14 cellular contexts compared by ENCODE assay signal in genomic region chr19:32349724-32350475, GRCh38. TPM values are rescaled to one million over a fixed set of nuclear protein-coding genes. Genes with fewer than 3 reads are reported as not detected.
DNase-seq lines count a peak whose midpoint lies in the region; ATAC-seq, FAIRE-seq and TF ChIP-seq lines count a peak whose summit lies in the region.
"Had no signal": no experiment of that assay in that cellular context is flagged by ENCODE, and none has a peak within 500 bp of the region (broad histone marks: within the 10 kb centered on the region; RNA-seq: fewer than 3 reads in every experiment).

No MANE protein-coding gene starts in this region.

- peaks cover 53% of the 10 kb centered on the region for H3K4me1 Mint-ChIP-seq in activated T-helper 2 cell treated with anti-CD3 and anti-CD28 coated beads, Interferon-gamma antibody, Interleukin-2, Interleukin-4, amounts not matched to agents 10 μg/mL and 5 μg/mL and 100 μg/mL, durations not matched to agents 14 hours and 24 hours and 36 hours (ENCODE audit: low read depth)
- H3K4me1 Mint-ChIP-seq in natural killer cell treated with Interleukin-12 subunit alpha and Interleukin-12 subunit beta and Interleukin-15 and Interleukin-18, amount 100 ng/mL, for 72 hours (ENCODE audit: low read depth in 2 of 2) = peaks cover 53 to 60% of the 10 kb centered on the region in 2 donors
- peaks cover 43% of the 10 kb centered on the region for H3K4me1 Mint-ChIP-seq in T-helper 2 cell treated with Interferon-gamma antibody and Interleukin-4, amounts not matched to agents 5 μg/mL and 100 μg/mL, for 36 hours (ENCODE audit: low read depth)

- peaks cover 28% of the 10 kb centered on the region for H4K20me1 ChIP-seq in DND-41 (ENCODE audit: insufficient read depth, low read length)

- no peak for TF ChIP-seq POLR2A in A549 (IDR thresholded peaks at IDR 0.05; ENCODE audit: low read length)

- CTCF ChIA-PET in A549 (lab: Yijun Ruan, JAX) = interaction anchor here (0.6 to 9.0 kb wide), 8 partner anchors 9 to 221 kb away, joined by 3 to 70 read pairs (median 6); no protein-coding TSS in a partner anchor

- 82% methylated on average over 2 of the region's 2 CpGs for WGBS in A549 (ENCODE audit: missing lambda C conversion rate)

- no peak for ATAC-seq in A549
- ATAC-seq in DND-41 (ENCODE audit: insufficient read depth, low read depth) = no peak
- no peak for ATAC-seq in natural killer cell treated with Interleukin-12 subunit alpha and Interleukin-12 subunit beta and Interleukin-15 and Interleukin-18, amount 100 ng/mL, for 72 hours
- no peak for ATAC-seq in SK-N-SH treated with all-trans-retinoic acid at 6 μM for 48 hours
- ATAC-seq: effector memory CD8-positive, alpha-beta T cell; gastroesophageal sphincter; T-cell had no signal

- H3K9ac ChIP-seq in DND-41 (ENCODE audit: low read depth, low read length) = no peak overlapping the region

- peaks cover 91% of the 10 kb centered on the region for H3K79me2 ChIP-seq in DND-41 (ENCODE audit: insufficient read depth, low read length)

- no peak overlapping the region for H3K4me3 ChIP-seq in A549
- H3K4me3 ChIP-seq in DND-41 (ENCODE audit: low read depth in 1 of 2, low read length in 2 of 2) = no peak overlapping the region
- H3K4me3 ChIP-seq: gastroesophageal sphincter had no signal

- H3K27ac ChIP-seq in A549 (0 out of 6 replicates have a peak overlapping the region, but pooled peaks of 1 of the 2 experiments have one; percentile 29), DND-41 (ENCODE audit: low read length) (no peak overlapping the region)

- peak overlapping the region; percentile 29 for H3K4me2 ChIP-seq in A549
- H3K4me2 ChIP-seq in DND-41 (ENCODE audit: insufficient read depth, low read length) = peak overlapping the region; percentile 4; the same call in 1 of the 2 replicates

- no peak overlapping the region for H3K4me3 Mint-ChIP-seq in activated T-helper 2 cell treated with anti-CD3 and anti-CD28 coated beads, Interferon-gamma antibody, Interleukin-2, Interleukin-4, amounts not matched to agents 10 μg/mL and 5 μg/mL and 100 μg/mL, durations not matched to agents 14 hours and 24 hours and 36 hours (ENCODE audit: low read depth)
- peak overlapping the region; percentile 34 for H3K4me3 Mint-ChIP-seq in natural killer cell treated with Interleukin-12 subunit alpha and Interleukin-12 subunit beta and Interleukin-15 and Interleukin-18, amount 100 ng/mL, for 72 hours
- no peak overlapping the region for H3K4me3 Mint-ChIP-seq in T-helper 2 cell treated with Interferon-gamma antibody and Interleukin-4, amounts not matched to agents 5 μg/mL and 100 μg/mL, for 36 hours
- H3K4me3 Mint-ChIP-seq: B cell had no signal

- H3K9me3 Mint-ChIP-seq in activated T-helper 2 cell treated with anti-CD3 and anti-CD28 coated beads, Interferon-gamma antibody, Interleukin-2, Interleukin-4, amounts not matched to agents 10 μg/mL and 5 μg/mL and 100 μg/mL, durations not matched to agents 14 hours and 24 hours and 36 hours = no peaks in the 10 kb centered on the region
- no peaks in the 10 kb centered on the region for H3K9me3 Mint-ChIP-seq in natural killer cell treated with Interleukin-12 subunit alpha and Interleukin-12 subunit beta and Interleukin-15 and Interleukin-18, amount 100 ng/mL, for 72 hours
- H3K9me3 Mint-ChIP-seq in T-helper 2 cell treated with Interferon-gamma antibody and Interleukin-4, amounts not matched to agents 5 μg/mL and 100 μg/mL, for 36 hours = no peaks in the 10 kb centered on the region
- H3K9me3 Mint-ChIP-seq: T-cell had no signal

- TF ChIP-seq EP300 in A549 (IDR thresholded peaks at IDR 0.05) = no peak

- H3K36me3 Mint-ChIP-seq in activated T-helper 2 cell treated with anti-CD3 and anti-CD28 coated beads, Interferon-gamma antibody, Interleukin-2, Interleukin-4, amounts not matched to agents 10 μg/mL and 5 μg/mL and 100 μg/mL, durations not matched to agents 14 hours and 24 hours and 36 hours (ENCODE audit: low read depth) = peaks cover 69% of the 10 kb centered on the region
- H3K36me3 Mint-ChIP-seq in natural killer cell treated with Interleukin-12 subunit alpha and Interleukin-12 subunit beta and Interleukin-15 and Interleukin-18, amount 100 ng/mL, for 72 hours = peaks cover 51% of the 10 kb centered on the region
- H3K36me3 Mint-ChIP-seq in T-helper 2 cell treated with Interferon-gamma antibody and Interleukin-4, amounts not matched to agents 5 μg/mL and 100 μg/mL, for 36 hours (ENCODE audit: low read depth) = peaks cover 60% of the 10 kb centered on the region

- peak overlapping the region; percentile 51 for H3K27ac Mint-ChIP-seq in activated T-helper 2 cell treated with anti-CD3 and anti-CD28 coated beads, Interferon-gamma antibody, Interleukin-2, Interleukin-4, amounts not matched to agents 10 μg/mL and 5 μg/mL and 100 μg/mL, durations not matched to agents 14 hours and 24 hours and 36 hours
- peak overlapping the region; percentile 68 to 83 for H3K27ac Mint-ChIP-seq in natural killer cell treated with Interleukin-12 subunit alpha and Interleukin-12 subunit beta and Interleukin-15 and Interleukin-18, amount 100 ng/mL, for 72 hours
- H3K27ac Mint-ChIP-seq in T-helper 2 cell treated with Interferon-gamma antibody and Interleukin-4, amounts not matched to agents 5 μg/mL and 100 μg/mL, for 36 hours = no peak overlapping the region
- H3K27ac Mint-ChIP-seq: B cell had no signal

- H3K36me3 ChIP-seq in DND-41 (ENCODE audit: insufficient read depth, low read length) = peaks cover 72% of the 10 kb centered on the region

- POLR2A ChIA-PET in A549 (lab: Yijun Ruan, JAX) = interaction anchor here (1.0 to 1.4 kb wide), 2 partner anchors 55 to 56 kb away, joined by 3 to 7 read pairs; partner anchors contain the start of gene DPY19L3

- H3K4me1 ChIP-seq in A549 = peaks cover 50% of the 10 kb centered on the region
- peaks cover 37% of the 10 kb centered on the region for H3K4me1 ChIP-seq in DND-41 (ENCODE audit: insufficient read depth, low read length)

- H3K27me3 ChIP-seq in DND-41 (ENCODE audit: insufficient read depth, low read length, poor library complexity) = no peaks in the 10 kb centered on the region
- H3K27me3 ChIP-seq: gastroesophageal sphincter had no signal

- no peak for TF ChIP-seq RAD21 in A549 (conservative IDR thresholded peaks at IDR 0.05 in 1 of 2, IDR thresholded peaks at IDR 0.05 in 1 of 2)

- no peaks in the 10 kb centered on the region for H3K27me3 Mint-ChIP-seq in activated T-helper 2 cell treated with anti-CD3 and anti-CD28 coated beads, Interferon-gamma antibody, Interleukin-2, Interleukin-4, amounts not matched to agents 10 μg/mL and 5 μg/mL and 100 μg/mL, durations not matched to agents 14 hours and 24 hours and 36 hours (ENCODE audit: low read depth)
- no peaks in the 10 kb centered on the region for H3K27me3 Mint-ChIP-seq in natural killer cell treated with Interleukin-12 subunit alpha and Interleukin-12 subunit beta and Interleukin-15 and Interleukin-18, amount 100 ng/mL, for 72 hours
- H3K27me3 Mint-ChIP-seq in T-helper 2 cell treated with Interferon-gamma antibody and Interleukin-4, amounts not matched to agents 5 μg/mL and 100 μg/mL, for 36 hours (ENCODE audit: low read depth) = no peaks in the 10 kb centered on the region
- H3K27me3 Mint-ChIP-seq: B cell; effector memory CD8-positive, alpha-beta T cell; T-cell had no signal

- peak; percentile 97 for FAIRE-seq in A549 (lab: Jason Lieb, UNC)

- H3K9me3 ChIP-seq in A549 (no peaks in the 10 kb centered on the region), DND-41 (ENCODE audit: insufficient read depth, low read length, severe bottlenecking) (no peaks in the 10 kb centered on the region)
- H3K9me3 ChIP-seq: gastroesophageal sphincter had no signal

- TF ChIP-seq CTCF in A549 (IDR thresholded peaks at IDR 0.05) = no peak
- TF ChIP-seq CTCF in DND-41 (IDR thresholded peaks at IDR 0.05; ENCODE audit: borderline replicate concordance, extremely low read depth, low read length, poor library complexity, severe bottlenecking) = no peak

- intact Hi-C loops in activated T-helper 2 cell treated with anti-CD3 and anti-CD28 coated beads, Interferon-gamma antibody, Interleukin-2, Interleukin-4, amounts not matched to agents 10 μg/mL and 5 μg/mL and 100 μg/mL, durations not matched to agents 14 hours and 24 hours and 36 hours (cut with micrococcal nuclease) = loop anchor here (10.0 kb wide), 2 partner anchors 115 to 1135 kb away; no protein-coding TSS in a partner anchor

- H2AFZ ChIP-seq in DND-41 (ENCODE audit: low read depth, low read length) = no peak overlapping the region

- no peak for DNase-seq in A549 (ENCODE audit: low read depth in 1 of 2, low spot score in 1 of 2)
- DNase-seq in DND-41 = no peak
- no peak for DNase-seq in activated T-helper 2 cell treated with anti-CD3 and anti-CD28 coated beads, Interferon-gamma antibody, Interleukin-2, Interleukin-4, amounts not matched to agents 10 μg/mL and 5 μg/mL and 100 μg/mL, durations not matched to agents 14 hours and 24 hours and 36 hours (ENCODE audit: low spot score)
- no peak for DNase-seq in natural killer cell treated with Interleukin-12 subunit alpha and Interleukin-12 subunit beta and Interleukin-15 and Interleukin-18, amount 100 ng/mL, for 72 hours (ENCODE audit: low spot score)
- no peak for DNase-seq in amniotic stem cell (lab: John Stamatoyannopoulos, UW)
- no peak for DNase-seq in T-helper 2 cell treated with Interferon-gamma antibody and Interleukin-4, amounts not matched to agents 5 μg/mL and 100 μg/mL, for 36 hours (ENCODE audit: low spot score)
- DNase-seq: activated gamma-delta T cell; effector memory CD8-positive, alpha-beta T cell; NCI-H187; RPMI8226; T-cell had no signal

RNA-seq across cellular contexts. Expression of gene ZNF507, which starts 4.5 kb away (rescaled TPM):
- polyA plus RNA-seq in A549 (2011; rRNA removed) (49.8 and 50.1 TPM in 2 replicates), A549 (2017; fragmentation: RNase III; extraction: RNeasy Plus Mini Kit Qiagen cat#74134 plus additional on column Dnase treatment) (14.0 to 14.9 TPM (median 14.6 TPM) in 3 replicates)
- polyA plus RNA-seq in A549 (2012; cell fraction: cytosol; rRNA removed) = 11.6 and 12.2 TPM in 2 replicates
- polyA plus RNA-seq in A549 (2012; cell fraction: nucleus; rRNA removed) = 8.4 and 11.3 TPM in 2 replicates
- polyA minus RNA-seq in A549 (2011; rRNA and poly(A)+ RNA removed) = 40.2 and 42.9 TPM in 2 replicates
- 29.5 and 29.6 TPM in 2 replicates for total RNA-seq in activated T-helper 2 cell treated with anti-CD3 and anti-CD28 coated beads, Interferon-gamma antibody, Interleukin-2, Interleukin-4, amounts not matched to agents 10 μg/mL and 5 μg/mL and 100 μg/mL, durations not matched to agents 14 hours and 24 hours and 36 hours
- 10 to 100 TPM; 21.2 to 37.1 TPM for total RNA-seq in natural killer cell treated with Interleukin-12 subunit alpha and Interleukin-12 subunit beta and Interleukin-15 and Interleukin-18, amount 100 ng/mL, for 72 hours

RNA-seq across cellular contexts. Expression of gene DPY19L3, which starts 55.7 kb away (rescaled TPM):
- 28.9 and 29.6 TPM in 2 replicates for polyA plus RNA-seq in A549 (2011; rRNA removed)
- polyA plus RNA-seq in A549 (2012; cell fraction: cytosol; rRNA removed) = 22.4 and 26.1 TPM in 2 replicates
- polyA plus RNA-seq in A549 (2012; cell fraction: nucleus; rRNA removed) = 63.6 and 79.2 TPM in 2 replicates
- 14.9 to 16.6 TPM (median 15.7 TPM) in 3 replicates for polyA plus RNA-seq in A549 (2017; fragmentation: RNase III; extraction: RNeasy Plus Mini Kit Qiagen cat#74134 plus additional on column Dnase treatment)
- polyA minus RNA-seq in A549 (2011; rRNA and poly(A)+ RNA removed) = 39.7 and 51.2 TPM in 2 replicates
- total RNA-seq in activated T-helper 2 cell treated with anti-CD3 and anti-CD28 coated beads, Interferon-gamma antibody, Interleukin-2, Interleukin-4, amounts not matched to agents 10 μg/mL and 5 μg/mL and 100 μg/mL, durations not matched to agents 14 hours and 24 hours and 36 hours = 16.7 and 19.4 TPM in 2 replicates
- 10 to 100 TPM; 25.3 to 40.7 TPM for total RNA-seq in natural killer cell treated with Interleukin-12 subunit alpha and Interleukin-12 subunit beta and Interleukin-15 and Interleukin-18, amount 100 ng/mL, for 72 hours
